ENCODE assay signal across 1 cellular context in the genomic region with DNA sequence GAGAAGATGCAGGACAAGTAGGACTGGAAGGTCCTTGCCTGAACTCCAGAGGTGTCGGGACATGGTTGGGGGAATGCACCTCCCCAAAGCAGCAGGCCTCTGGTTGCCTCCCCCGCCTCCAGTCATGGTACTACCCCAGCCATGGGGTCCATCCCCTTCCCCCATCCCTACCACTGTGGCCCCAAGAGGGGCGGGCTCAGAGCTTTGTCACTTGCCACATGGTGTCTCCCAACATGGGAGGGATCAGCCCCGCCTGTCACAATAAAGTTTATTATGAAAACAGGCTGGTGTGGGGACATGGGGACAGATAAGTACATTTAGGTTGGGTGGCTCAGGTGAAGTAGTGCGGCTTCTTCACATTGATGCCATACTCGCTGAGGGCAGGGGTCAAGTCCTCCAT.
TF ChIP-seq lines count a peak whose summit lies in the region.

No MANE protein-coding gene starts in this region.

TF ChIP-seq in GM23338, 12 proteins besides CTCF, POLR2A, EP300 and RAD21 (continued from another document):
- TF ChIP-seq, protein P1, sequence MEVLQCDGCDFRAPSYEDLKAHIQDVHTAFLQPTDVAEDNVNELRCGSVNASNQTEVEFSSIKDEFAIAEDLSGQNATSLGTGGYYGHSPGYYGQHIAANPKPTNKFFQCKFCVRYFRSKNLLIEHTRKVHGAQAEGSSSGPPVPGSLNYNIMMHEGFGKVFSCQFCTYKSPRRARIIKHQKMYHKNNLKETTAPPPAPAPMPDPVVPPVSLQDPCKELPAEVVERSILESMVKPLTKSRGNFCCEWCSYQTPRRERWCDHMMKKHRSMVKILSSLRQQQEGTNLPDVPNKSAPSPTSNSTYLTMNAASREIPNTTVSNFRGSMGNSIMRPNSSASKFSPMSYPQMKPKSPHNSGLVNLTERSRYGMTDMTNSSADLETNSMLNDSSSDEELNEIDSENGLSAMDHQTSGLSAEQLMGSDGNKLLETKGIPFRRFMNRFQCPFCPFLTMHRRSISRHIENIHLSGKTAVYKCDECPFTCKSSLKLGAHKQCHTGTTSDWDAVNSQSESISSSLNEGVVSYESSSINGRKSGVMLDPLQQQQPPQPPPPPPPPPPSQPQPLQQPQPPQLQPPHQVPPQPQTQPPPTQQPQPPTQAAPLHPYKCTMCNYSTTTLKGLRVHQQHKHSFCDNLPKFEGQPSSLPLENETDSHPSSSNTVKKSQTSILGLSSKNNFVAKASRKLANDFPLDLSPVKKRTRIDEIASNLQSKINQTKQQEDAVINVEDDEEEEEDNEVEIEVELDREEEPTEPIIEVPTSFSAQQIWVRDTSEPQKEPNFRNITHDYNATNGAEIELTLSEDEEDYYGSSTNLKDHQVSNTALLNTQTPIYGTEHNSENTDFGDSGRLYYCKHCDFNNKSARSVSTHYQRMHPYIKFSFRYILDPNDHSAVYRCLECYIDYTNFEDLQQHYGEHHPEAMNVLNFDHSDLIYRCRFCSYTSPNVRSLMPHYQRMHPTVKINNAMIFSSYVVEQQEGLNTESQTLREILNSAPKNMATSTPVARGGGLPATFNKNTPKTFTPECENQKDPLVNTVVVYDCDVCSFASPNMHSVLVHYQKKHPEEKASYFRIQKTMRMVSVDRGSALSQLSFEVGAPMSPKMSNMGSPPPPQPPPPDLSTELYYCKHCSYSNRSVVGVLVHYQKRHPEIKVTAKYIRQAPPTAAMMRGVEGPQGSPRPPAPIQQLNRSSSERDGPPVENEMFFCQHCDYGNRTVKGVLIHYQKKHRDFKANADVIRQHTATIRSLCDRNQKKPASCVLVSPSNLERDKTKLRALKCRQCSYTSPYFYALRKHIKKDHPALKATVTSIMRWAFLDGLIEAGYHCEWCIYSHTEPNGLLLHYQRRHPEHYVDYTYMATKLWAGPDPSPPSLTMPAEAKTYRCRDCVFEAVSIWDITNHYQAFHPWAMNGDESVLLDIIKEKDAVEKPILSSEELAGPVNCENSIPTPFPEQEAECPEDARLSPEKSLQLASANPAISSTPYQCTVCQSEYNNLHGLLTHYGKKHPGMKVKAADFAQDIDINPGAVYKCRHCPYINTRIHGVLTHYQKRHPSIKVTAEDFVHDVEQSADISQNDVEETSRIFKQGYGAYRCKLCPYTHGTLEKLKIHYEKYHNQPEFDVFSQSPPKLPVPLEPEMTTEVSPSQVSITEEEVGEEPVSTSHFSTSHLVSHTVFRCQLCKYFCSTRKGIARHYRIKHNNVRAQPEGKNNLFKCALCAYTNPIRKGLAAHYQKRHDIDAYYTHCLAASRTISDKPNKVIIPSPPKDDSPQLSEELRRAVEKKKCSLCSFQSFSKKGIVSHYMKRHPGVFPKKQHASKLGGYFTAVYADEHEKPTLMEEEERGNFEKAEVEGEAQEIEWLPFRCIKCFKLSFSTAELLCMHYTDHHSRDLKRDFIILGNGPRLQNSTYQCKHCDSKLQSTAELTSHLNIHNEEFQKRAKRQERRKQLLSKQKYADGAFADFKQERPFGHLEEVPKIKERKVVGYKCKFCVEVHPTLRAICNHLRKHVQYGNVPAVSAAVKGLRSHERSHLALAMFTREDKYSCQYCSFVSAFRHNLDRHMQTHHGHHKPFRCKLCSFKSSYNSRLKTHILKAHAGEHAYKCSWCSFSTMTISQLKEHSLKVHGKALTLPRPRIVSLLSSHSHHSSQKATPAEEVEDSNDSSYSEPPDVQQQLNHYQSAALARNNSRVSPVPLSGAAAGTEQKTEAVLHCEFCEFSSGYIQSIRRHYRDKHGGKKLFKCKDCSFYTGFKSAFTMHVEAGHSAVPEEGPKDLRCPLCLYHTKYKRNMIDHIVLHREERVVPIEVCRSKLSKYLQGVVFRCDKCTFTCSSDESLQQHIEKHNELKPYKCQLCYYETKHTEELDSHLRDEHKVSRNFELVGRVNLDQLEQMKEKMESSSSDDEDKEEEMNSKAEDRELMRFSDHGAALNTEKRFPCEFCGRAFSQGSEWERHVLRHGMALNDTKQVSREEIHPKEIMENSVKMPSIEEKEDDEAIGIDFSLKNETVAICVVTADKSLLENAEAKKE (CRISPR knock-in tag; IDR thresholded peaks at IDR 0.05) = no peak
- no peak for TF ChIP-seq NANOG (IDR thresholded peaks at IDR 0.05; ENCODE audit: borderline replicate concordance)
- TF ChIP-seq JUNB (IDR thresholded peaks at IDR 0.05; ENCODE audit: unreplicated experiment) = no peak
- no peak for TF ChIP-seq REST (IDR thresholded peaks at IDR 0.05; ENCODE audit: unreplicated experiment)
- TF ChIP-seq CREB1 (CRISPR knock-in tag; IDR thresholded peaks at IDR 0.05; ENCODE audit: low read depth) = no peak
- TF ChIP-seq, protein P2, sequence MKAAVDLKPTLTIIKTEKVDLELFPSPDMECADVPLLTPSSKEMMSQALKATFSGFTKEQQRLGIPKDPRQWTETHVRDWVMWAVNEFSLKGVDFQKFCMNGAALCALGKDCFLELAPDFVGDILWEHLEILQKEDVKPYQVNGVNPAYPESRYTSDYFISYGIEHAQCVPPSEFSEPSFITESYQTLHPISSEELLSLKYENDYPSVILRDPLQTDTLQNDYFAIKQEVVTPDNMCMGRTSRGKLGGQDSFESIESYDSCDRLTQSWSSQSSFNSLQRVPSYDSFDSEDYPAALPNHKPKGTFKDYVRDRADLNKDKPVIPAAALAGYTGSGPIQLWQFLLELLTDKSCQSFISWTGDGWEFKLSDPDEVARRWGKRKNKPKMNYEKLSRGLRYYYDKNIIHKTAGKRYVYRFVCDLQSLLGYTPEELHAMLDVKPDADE (IDR thresholded peaks at IDR 0.05) = no peak
- no peak for TF ChIP-seq STAT1 (IDR thresholded peaks at IDR 0.05; ENCODE audit: unreplicated experiment)
- no peak; the same call in 1 of the 2 replicates for TF ChIP-seq POLR2AphosphoS5 (IDR thresholded peaks at IDR 0.05; ENCODE audit: low read depth)
